Comparison of ENCODE assay signal across 1 cellular context in genomic region chr13:80344032-80344431, GRCh38. TPM values are rescaled to one million over a fixed set of nuclear protein-coding genes. Genes with fewer than 3 reads are reported as not detected.
"Had no signal": no experiment of that assay in that cellular context is flagged by ENCODE, and none has a peak within 500 bp of the region (broad histone marks: within the 10 kb centered on the region; RNA-seq: fewer than 3 reads in every experiment).

No MANE protein-coding gene starts in this region.

RNA-seq across cellular contexts. Expression of gene SPRY2, which starts 3.1 kb away (rescaled TPM):
- polyA plus RNA-seq: naive thymus-derived CD4-positive, alpha-beta T cell had no signal
